ENCODE assay signal across 8 cellular contexts in the genomic region with DNA sequence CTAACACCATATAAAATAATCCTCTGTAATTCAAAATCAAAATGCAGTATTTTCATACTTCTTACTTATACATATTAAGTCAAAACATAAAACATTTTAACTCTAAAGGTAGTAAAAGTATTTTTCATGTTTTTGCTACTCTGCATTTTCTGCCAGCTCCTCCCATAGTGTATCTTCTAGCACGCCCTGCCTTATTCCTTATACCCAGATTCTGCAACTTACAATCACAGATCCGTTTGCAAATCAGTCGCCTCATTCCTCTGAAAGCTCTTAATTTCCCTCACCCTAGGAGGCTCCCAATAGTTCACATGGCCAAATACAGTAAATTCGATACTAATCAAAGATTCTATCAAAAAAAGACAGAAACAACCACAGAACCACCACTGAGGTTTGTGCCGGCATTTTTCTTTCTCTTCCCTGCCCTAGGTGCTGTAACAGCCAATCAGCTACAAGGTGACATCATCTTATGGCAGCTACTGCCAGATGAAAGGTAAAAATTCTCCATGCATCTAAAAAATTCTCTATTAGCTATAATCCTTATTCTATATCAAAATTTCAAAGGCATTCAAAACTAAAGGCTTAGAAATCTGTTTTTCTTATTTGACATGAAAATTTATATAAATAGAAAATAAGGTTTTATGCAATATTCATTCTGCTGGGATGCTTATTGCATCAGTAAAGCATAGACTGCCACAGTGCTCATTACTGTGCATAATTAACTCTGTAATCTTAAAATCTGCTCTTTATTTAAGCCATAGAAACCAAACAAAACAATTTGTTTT.
DNase-seq lines count a peak whose midpoint lies in the region; ATAC-seq, FAIRE-seq and TF ChIP-seq lines count a peak whose summit lies in the region.

No MANE protein-coding gene starts in this region.

- H2BK20ac ChIP-seq in H9 (ENCODE audit: low read depth, low read length, poor library complexity, severe bottlenecking), result no peak overlapping the region

- H3K23ac ChIP-seq in H9 (ENCODE audit: insufficient read length, low read depth, low read length), result no peak overlapping the region

- H3K9me3 ChIP-seq in H9 (ENCODE audit: control insufficient read depth, low read depth, low read length) (no peaks in the 10 kb centered on the region), HepG2 (ENCODE audit: low read length) (no peaks in the 10 kb centered on the region), testis (no peaks in the 10 kb centered on the region)

- peaks cover 21 to 22% of the 10 kb centered on the region in 2 experiments for H3K4me1 Mint-ChIP-seq in H9

- H3K23me2 ChIP-seq in H9 (ENCODE audit: insufficient read length, low read depth, low read length, poor library complexity, severe bottlenecking), result no peaks in the 10 kb centered on the region

- H3K79me1 ChIP-seq in H9 (ENCODE audit: insufficient read depth, low read depth, low read length, poor library complexity, severe bottlenecking), result no peaks in the 10 kb centered on the region

- CTCF ChIA-PET in RWPE1 (lab: Yijun Ruan, JAX), result interaction anchor here (0.7 kb wide), 1 partner anchor 665 kb away, joined by 4 read pairs; no protein-coding TSS in a partner anchor
- CTCF ChIA-PET in HepG2 (lab: Yijun Ruan, JAX; ENCODE audit: low intra/inter-chr PET ratio, low total read pairs), result no interaction called here

- no peak overlapping the region for H4K91ac ChIP-seq in H9 (ENCODE audit: insufficient read length, low read depth, low read length)

- peak overlapping the region in 2 of 3 experiments; percentile 83 to 89; a peak in 5 of 7 replicates for H3K27ac Mint-ChIP-seq in H9

- TF ChIP-seq POLR2A in HepG2 (IDR thresholded peaks at IDR 0.05; ENCODE audit: insufficient read depth in 1 of 2, low read depth in 2 of 2, low read length in 2 of 2) (no peak), testis (IDR thresholded peaks at IDR 0.05) (no peak)

- no peak overlapping the region for H3K4me3 ChIP-seq in HepG2 (replicated peaks in 1 of 3; ENCODE audit: insufficient read depth in 1 of 3, low read depth in 2 of 3, low read length in 3 of 3)
- no peak overlapping the region for H3K4me3 ChIP-seq in testis

- H2BK15ac ChIP-seq in H9 (ENCODE audit: low read depth, low read length), result no peak overlapping the region

- POLR2A ChIA-PET in RWPE1 (lab: Yijun Ruan, JAX; ENCODE audit: low non-redundant PET) (no interaction called here), HepG2 (lab: Yijun Ruan, JAX) (interaction anchor here (0.9 kb wide), 1 partner anchor 14 kb away, joined by 3 read pairs; no protein-coding TSS in a partner anchor)

- TF ChIP-seq EP300 in HepG2 (IDR thresholded peaks at IDR 0.05; ENCODE audit: low read depth in 2 of 2, low read length in 2 of 2) (no peak), HepG2 (CRISPR knock-in tag; IDR thresholded peaks at IDR 0.05; ENCODE audit: borderline replicate concordance) (no peak)

- H2BK120ac ChIP-seq in H9 (ENCODE audit: low read depth, low read length, poor library complexity, severe bottlenecking), result no peak overlapping the region

- H3K9ac ChIP-seq in H9 (ENCODE audit: extremely low read depth, insufficient read length, low read length), result no peak overlapping the region
- H3K9ac ChIP-seq in HepG2 (ENCODE audit: insufficient read depth, low read depth, low read length), result no peak overlapping the region

- no peaks in the 10 kb centered on the region for H3K27me3 ChIP-seq in H9 (ENCODE audit: insufficient read depth, low read length)
- no peaks in the 10 kb centered on the region for H3K27me3 ChIP-seq in HepG2 (ENCODE audit: control insufficient read depth in 1 of 2, insufficient read depth in 2 of 2, low read length in 2 of 2)
- no peaks in the 10 kb centered on the region for H3K27me3 ChIP-seq in testis

- H4K20me1 ChIP-seq in H9 (ENCODE audit: control insufficient read depth, insufficient read depth, insufficient read length) (no peaks in the 10 kb centered on the region), HepG2 (ENCODE audit: insufficient read depth, low read length) (no peaks in the 10 kb centered on the region)

- H3K4me2 ChIP-seq in H9 (ENCODE audit: insufficient read depth, insufficient read length, low read length), result peak overlapping the region; percentile 47
- no peak overlapping the region for H3K4me2 ChIP-seq in HepG2 (ENCODE audit: low read depth, low read length)

- no peak overlapping the region for H3T11ph ChIP-seq in H9 (ENCODE audit: low read length)

- H3K18ac ChIP-seq in H9 (ENCODE audit: insufficient read length, low read depth, low read length), result no peak overlapping the region

- in situ Hi-C loops in HepG2 (cut with HindIII; ENCODE audit: extremely low pct_ligation_motif_present, low pct_unique_long_range_greater_than_20kb), result no loop called here

- H4K5ac ChIP-seq in H9 (ENCODE audit: insufficient read length, low read depth, low read length), result no peak overlapping the region

- no CpG with 5 or more reads among the region's 5 CpGs for WGBS in H9 (ENCODE audit: extremely low coverage, insufficient read length, low lambda C conversion rate)
- WGBS in HepG2 (ENCODE audit: low lambda C conversion rate), result 95% methylated on average over 5 of the region's 5 CpGs
- 66 to 76% methylated on average over 5 of the region's 5 CpGs for WGBS in testis, 2 donors

- intact Hi-C loops in HepG2 (cut with micrococcal nuclease; ENCODE audit: unreplicated experiment) (loop anchor here (10.0 kb wide), 1 partner anchor 1080 kb away; no protein-coding TSS in a partner anchor), testis (cut with DNase I; ENCODE audit: low total_unique reads) (no loop called here)

- H3K9me3 Mint-ChIP-seq in H9, result no peaks in the 10 kb centered on the region

- no peak overlapping the region for H2AFZ ChIP-seq in H9 (ENCODE audit: low read length)
- no peak overlapping the region for H2AFZ ChIP-seq in HepG2 (ENCODE audit: low read length)

- no peaks in the 10 kb centered on the region; a peak in 2 of 7 replicates for H3K36me3 Mint-ChIP-seq in H9 (ENCODE audit: insufficient read depth in 1 of 3, low read depth in 3 of 3)

- no peak overlapping the region for H2BK5ac ChIP-seq in H9 (ENCODE audit: insufficient read length, low read length)

- ATAC-seq in HepG2, result no peak
- no peak for ATAC-seq in GM21515 (IDR thresholded peaks at IDR 0.05; ENCODE audit: unreplicated experiment)

- no peak overlapping the region for H3K14ac ChIP-seq in H9 (ENCODE audit: insufficient read depth, low read length)

- no peaks in the 10 kb centered on the region; a peak in 1 of 5 replicates for H3K36me3 ChIP-seq in HepG2 (replicated peaks in 1 of 2; ENCODE audit: control insufficient read depth in 1 of 2, insufficient read depth in 2 of 2, low read length in 2 of 2)
- no peaks in the 10 kb centered on the region for H3K36me3 ChIP-seq in testis (ENCODE audit: low read depth, missing control alignments)

- no peak overlapping the region for H3K56ac ChIP-seq in H9 (ENCODE audit: insufficient read length, low read depth, low read length)

- H2AK5ac ChIP-seq in H9 (ENCODE audit: insufficient read length, low read length), result no peak overlapping the region

- no peak for TF ChIP-seq RAD21 in HepG2 (CRISPR knock-in tag; IDR thresholded peaks at IDR 0.05)

- no peak overlapping the region for H3K27ac ChIP-seq in H9 (ENCODE audit: insufficient read length, low read depth, low read length)
- H3K27ac ChIP-seq in RWPE1, result no peak overlapping the region
- no peak overlapping the region for H3K27ac ChIP-seq in HepG2 (ENCODE audit: extremely low read length, insufficient read depth, low read length)
- no peak overlapping the region for H3K27ac ChIP-seq in testis

- FAIRE-seq in HepG2 (lab: Jason Lieb, UNC), result no peak

- no TSS peak for BruUV-seq in HepG2 (replicated peaks; lab: Mats Ljungman, UMichigan)

- H3K79me2 ChIP-seq in H9 (ENCODE audit: insufficient read depth, low read length), result no peaks in the 10 kb centered on the region
- H3K79me2 ChIP-seq in HepG2 (ENCODE audit: insufficient read depth, low read length), result no peaks in the 10 kb centered on the region

- peak overlapping the region; percentile 34 to 64; a peak in 4 of 5 replicates for H3K4me3 Mint-ChIP-seq in H9

- peak overlapping the region; percentile 45 for H2BK12ac ChIP-seq in H9 (ENCODE audit: insufficient read length, low read depth, low read length)

- no peak for DNase-seq in H9
- DNase-seq in RWPE1 (ENCODE audit: low spot score), result peak; percentile 8
- peak; percentile 75 for DNase-seq in cerebellum (ENCODE audit: low spot score)
- no peak for DNase-seq in HepG2 (ENCODE audit: low spot score)
- DNase-seq in testis, result peak; percentile 54
- DNase-seq in OCI-M2 (lab: John Stamatoyannopoulos, UW; ENCODE audit: unreplicated experiment), result no peak
- no peak for DNase-seq in EL

- H3K4me1 ChIP-seq in H9 (ENCODE audit: insufficient read depth, low read length) (peaks cover 3% of the 10 kb centered on the region), HepG2 (ENCODE audit: insufficient read depth, low read length) (no peaks in the 10 kb centered on the region), testis (no peaks in the 10 kb centered on the region)

- no peak overlapping the region for H4K8ac ChIP-seq in H9 (replicated peaks; ENCODE audit: insufficient read length, low read depth, low read length)

- H3K4ac ChIP-seq in H9 (ENCODE audit: low read depth, low read length), result no peak overlapping the region

- no peak for TF ChIP-seq CTCF in H9 (conservative IDR thresholded peaks at IDR 0.05)
- TF ChIP-seq CTCF in RWPE1 (conservative IDR thresholded peaks at IDR 0.05; ENCODE audit: low read depth), result no peak
- TF ChIP-seq CTCF in HepG2 (CRISPR knock-in tag; IDR thresholded peaks at IDR 0.05), result no peak
- no peak for TF ChIP-seq CTCF in testis (IDR thresholded peaks at IDR 0.05)

- no peaks in the 10 kb centered on the region for H3K27me3 Mint-ChIP-seq in H9 (ENCODE audit: low read depth)

TF ChIP-seq in HepG2, 621 proteins besides CTCF, POLR2A, EP300 and RAD21 (continues in another document):
- TF ChIP-seq ZNF570 (CRISPR knock-in tag; IDR thresholded peaks at IDR 0.05; ENCODE audit: borderline replicate concordance) (no peak), ATF7 (IDR thresholded peaks at IDR 0.05) (0 out of 2 replicates have a peak, but pooled peaks have one; percentile 6), ATF7 (CRISPR knock-in tag; IDR thresholded peaks at IDR 0.05) (no peak)

Comparison
In these comparisons a context has a peak if more than half of its experiments do, and no peak if none do; other contexts are left out.
1. DNase-seq: peak in RWPE1 (single experiment), cerebellum (single experiment) and testis (single experiment); none in H9 (single experiment), HepG2 (single experiment), OCI-M2 (single experiment) and EL (single experiment).